ENCODE assay signal across 1 cellular context in genomic region chr7:84150370-84150769, GRCh38.
TF ChIP-seq lines count a peak whose summit lies in the region.

No MANE protein-coding gene starts in this region.

TF ChIP-seq in WTC11, 78 proteins besides CTCF, POLR2A, EP300 and RAD21 (continued from another document):
- peak; percentile 94 for TF ChIP-seq ZNF281 (CRISPR knock-in tag; IDR thresholded peaks at IDR 0.05)
- TF ChIP-seq CREM (CRISPR knock-in tag; IDR thresholded peaks at IDR 0.05): 0 out of 2 replicates have a peak, but pooled peaks have one; percentile 47
- TF ChIP-seq SP1 (CRISPR knock-in tag; conservative IDR thresholded peaks at IDR 0.05): peak; percentile 55; the same call in 1 of the 2 replicates
